ENCODE assay signal across 24 cellular contexts in genomic region chr3:130705501-130705900, GRCh38. TPM values are rescaled to one million over a fixed set of nuclear protein-coding genes. Genes with fewer than 3 reads are reported as not detected.
A peak's percentile ranks its signal among the peaks of the same experiment; 100 is the strongest.
DNase-seq lines count a peak whose midpoint lies in the region; TF ChIP-seq lines count a peak whose summit lies in the region.
"Had no signal": no experiment of that assay in that cellular context is flagged by ENCODE, and none has a peak within 500 bp of the region (broad histone marks: within the 10 kb centered on the region; RNA-seq: fewer than 3 reads in every experiment).

No MANE protein-coding gene starts in this region.

- in situ Hi-C loops in T47D (cut with HindIII; ENCODE audit: low pct_unique_long_range_greater_than_20kb, low sequenced_read_pairs): no loop called here

- H3K27ac ChIP-seq in breast epithelium: no peak overlapping the region
- H3K27ac ChIP-seq in epithelial cell of prostate: no peak overlapping the region
- H3K27ac ChIP-seq: BLaER1 treated with 17β-estradiol and CSF1 and Interleukin-3, amounts not matched to agents 10 nM and 100 nM; GM23248 had no signal

- no peak for TF ChIP-seq POLR2A in breast epithelium (IDR thresholded peaks at IDR 0.05)

- no peaks in the 10 kb centered on the region for H3K36me3 ChIP-seq in breast epithelium

- no peaks in the 10 kb centered on the region for H3K9me3 Mint-ChIP-seq in activated T-helper 1 cell treated with anti-CD3 and anti-CD28 coated beads, Interleukin-12 subunit alpha, Interleukin-12 subunit beta, Interleukin-2, Interleukin-4 antibody, amounts not matched to agents 30 ng/mL and 10 ng/mL and 1 ng/mL, durations not matched to agents 14 hours and 24 hours and 36 hours
- H3K9me3 Mint-ChIP-seq: CD8-positive, alpha-beta T cell; H9; HFFc6; T-helper 1 cell treated with Interleukin-12 subunit alpha and Interleukin-12 subunit beta and Interleukin-4 antibody, amounts not matched to agents 30 μg/mL and 1 μg/mL, for 36 hours had no signal

- no peak overlapping the region for H3K27ac Mint-ChIP-seq in activated T-helper 1 cell treated with anti-CD3 and anti-CD28 coated beads, Interleukin-12 subunit alpha, Interleukin-12 subunit beta, Interleukin-2, Interleukin-4 antibody, amounts not matched to agents 30 ng/mL and 10 ng/mL and 1 ng/mL, durations not matched to agents 14 hours and 24 hours and 36 hours
- H3K27ac Mint-ChIP-seq: CD8-positive, alpha-beta T cell; H9; HFFc6; T-helper 1 cell treated with Interleukin-12 subunit alpha and Interleukin-12 subunit beta and Interleukin-4 antibody, amounts not matched to agents 30 μg/mL and 1 μg/mL, for 36 hours had no signal

- H3K27me3 Mint-ChIP-seq in activated T-helper 1 cell treated with anti-CD3 and anti-CD28 coated beads, Interleukin-12 subunit alpha, Interleukin-12 subunit beta, Interleukin-2, Interleukin-4 antibody, amounts not matched to agents 30 ng/mL and 10 ng/mL and 1 ng/mL, durations not matched to agents 14 hours and 24 hours and 36 hours (ENCODE audit: insufficient read depth): no peaks in the 10 kb centered on the region

- peaks cover 26% of the 10 kb centered on the region for H3K36me3 Mint-ChIP-seq in activated T-helper 1 cell treated with anti-CD3 and anti-CD28 coated beads, Interleukin-12 subunit alpha, Interleukin-12 subunit beta, Interleukin-2, Interleukin-4 antibody, amounts not matched to agents 30 ng/mL and 10 ng/mL and 1 ng/mL, durations not matched to agents 14 hours and 24 hours and 36 hours (ENCODE audit: low read depth)

- no peak overlapping the region for H3K4me3 Mint-ChIP-seq in activated T-helper 1 cell treated with anti-CD3 and anti-CD28 coated beads, Interleukin-12 subunit alpha, Interleukin-12 subunit beta, Interleukin-2, Interleukin-4 antibody, amounts not matched to agents 30 ng/mL and 10 ng/mL and 1 ng/mL, durations not matched to agents 14 hours and 24 hours and 36 hours
- H3K4me3 Mint-ChIP-seq: CD8-positive, alpha-beta T cell; H9; HFFc6; T-helper 1 cell treated with Interleukin-12 subunit alpha and Interleukin-12 subunit beta and Interleukin-4 antibody, amounts not matched to agents 30 μg/mL and 1 μg/mL, for 36 hours had no signal

- H3K4me1 Mint-ChIP-seq in activated T-helper 1 cell treated with anti-CD3 and anti-CD28 coated beads, Interleukin-12 subunit alpha, Interleukin-12 subunit beta, Interleukin-2, Interleukin-4 antibody, amounts not matched to agents 30 ng/mL and 10 ng/mL and 1 ng/mL, durations not matched to agents 14 hours and 24 hours and 36 hours (ENCODE audit: low read depth): no peaks in the 10 kb centered on the region
- H3K4me1 Mint-ChIP-seq: H9 had no signal

- intact Hi-C loops in breast epithelium (cut with DNase I; ENCODE audit: low total_unique reads): no loop called here
- intact Hi-C loops in activated T-helper 1 cell treated with anti-CD3 and anti-CD28 coated beads, Interleukin-12 subunit alpha, Interleukin-12 subunit beta, Interleukin-2, Interleukin-4 antibody, amounts not matched to agents 30 ng/mL and 10 ng/mL and 1 ng/mL, durations not matched to agents 14 hours and 24 hours and 36 hours (cut with micrococcal nuclease): no loop called here

- no peaks in the 10 kb centered on the region for H3K9me3 ChIP-seq in breast epithelium
- H3K9me3 ChIP-seq: BLaER1 treated with 17β-estradiol and CSF1 and Interleukin-3, amounts not matched to agents 10 nM and 100 nM had no signal

- no peak for TF ChIP-seq CTCF in breast epithelium (IDR thresholded peaks at IDR 0.05)

- H3K4me1 ChIP-seq in breast epithelium: peaks cover 0 to 3% of the 10 kb centered on the region in 2 donors

- no peak overlapping the region for H3K4me3 ChIP-seq in breast epithelium
- H3K4me3 ChIP-seq: BLaER1 treated with 17β-estradiol and CSF1 and Interleukin-3, amounts not matched to agents 10 nM and 100 nM; GM23248 had no signal

- H3K27me3 ChIP-seq in breast epithelium: no peaks in the 10 kb centered on the region
- H3K27me3 ChIP-seq: BLaER1 treated with 17β-estradiol and CSF1 and Interleukin-3, amounts not matched to agents 10 nM and 100 nM had no signal

- DNase-seq in DMS153 (lab: John Stamatoyannopoulos, UW) (peak; percentile 7), DMS153 treated with DMSO at 0.1 percent for 48 hours (lab: John Stamatoyannopoulos, UW; ENCODE audit: unreplicated experiment) (no peak), T47D (ENCODE audit: low read depth in 1 of 2, low spot score in 1 of 2) (peak; percentile 11 to 70), breast epithelium (ENCODE audit: low spot score in 2 of 2) (no peak), epithelial cell of prostate (ENCODE audit: low read depth, low spot score) (peak; percentile 6), KG1 (lab: John Stamatoyannopoulos, UW) (no peak), NOMO-1 (lab: John Stamatoyannopoulos, UW; ENCODE audit: unreplicated experiment in 2 of 2) (no peak)
- no peak for DNase-seq in activated T-helper 1 cell treated with anti-CD3 and anti-CD28 coated beads, Interleukin-12 subunit alpha, Interleukin-12 subunit beta, Interleukin-2, Interleukin-4 antibody, amounts not matched to agents 30 ng/mL and 10 ng/mL and 1 ng/mL, durations not matched to agents 14 hours and 24 hours and 36 hours (ENCODE audit: low spot score)
- DNase-seq: 8988T; Calu3; CD8-positive, alpha-beta T cell; DMS79 treated with DMSO at 0.1 percent for 48 hours; GM23248; H9; HFFc6; KBM-7; NCI-H1105; NCI-H146; NCI-H2029; NCI-H2227 treated with DMSO at 0.1 percent for 48 hours; NCI-H524; OCI-M1 had no signal

RNA-seq across cellular contexts. Expression of gene PIK3R4, which starts 41.1 kb away (rescaled TPM):
- 10 to 100 TPM; 36.8 to 55.2 (median 38.7) TPM for total RNA-seq in breast epithelium
- 33.1 and 35.4 TPM in 2 replicates for total RNA-seq in activated T-helper 1 cell treated with anti-CD3 and anti-CD28 coated beads, Interleukin-12 subunit alpha, Interleukin-12 subunit beta, Interleukin-2, Interleukin-4 antibody, amounts not matched to agents 30 ng/mL and 10 ng/mL and 1 ng/mL, durations not matched to agents 14 hours and 24 hours and 36 hours

Comparison
In these comparisons a context has a peak if more than half of its experiments do, and no peak if none do; other contexts are left out.
1. DNase-seq: peak in DMS153 (single experiment), T47D (2 of 2) and epithelial cell of prostate (single experiment); none in DMS153 treated with DMSO at 0.1 percent for 48 hours (single experiment), breast epithelium (0 of 2), KG1 (single experiment), activated T-helper 1 cell treated with anti-CD3 and anti-CD28 coated beads, Interleukin-12 subunit alpha, Interleukin-12 subunit beta, Interleukin-2, Interleukin-4 antibody, amounts not matched to agents 30 ng/mL and 10 ng/mL and 1 ng/mL, durations not matched to agents 14 hours and 24 hours and 36 hours (single experiment) and NOMO-1 (0 of 2).